Comparison of ENCODE assay signal across 13 cellular contexts in genomic region chr17:60231691-60232090, GRCh38.
DNase-seq lines count a peak whose midpoint lies in the region; ATAC-seq, FAIRE-seq and TF ChIP-seq lines count a peak whose summit lies in the region.
"Had no signal": no experiment of that assay in that cellular context is flagged by ENCODE, and none has a peak within 500 bp of the region (broad histone marks: within the 10 kb centered on the region; RNA-seq: fewer than 3 reads in every experiment).

No MANE protein-coding gene starts in this region.

- H3K9me2 ChIP-seq in GM23338 (ENCODE audit: insufficient read depth), result no peaks in the 10 kb centered on the region

- H3K27me3 Mint-ChIP-seq in GM23338 (ENCODE audit: insufficient read depth, low read depth, poor library complexity) (peaks cover 7% of the 10 kb centered on the region), astrocyte (ENCODE audit: low read depth, unreplicated experiment) (no peaks in the 10 kb centered on the region), mesothelial cell of epicardium (ENCODE audit: low read depth) (no peaks in the 10 kb centered on the region)
- H3K27me3 Mint-ChIP-seq: CD8-positive, alpha-beta memory T cell had no signal

- H3K36me3 Mint-ChIP-seq in GM23338 (ENCODE audit: low read depth) (peaks cover 24% of the 10 kb centered on the region), astrocyte (ENCODE audit: low read depth, unreplicated experiment) (peaks cover 7% of the 10 kb centered on the region), mesothelial cell of epicardium (peaks cover 14% of the 10 kb centered on the region)

- H3K4me3 ChIP-seq in AG09309 (ENCODE audit: control insufficient read depth, low read depth, low read length) (no peak overlapping the region), GM23338 (no peak overlapping the region), astrocyte (ENCODE audit: insufficient read depth, low read depth, low read length) (no peak overlapping the region)
- H3K4me3 ChIP-seq: HAP-1 had no signal

- no peaks in the 10 kb centered on the region for H3F3A ChIP-seq in GM23338 (replicated peaks; ENCODE audit: low read depth)

- H3K9ac ChIP-seq in astrocyte (ENCODE audit: low read length), result no peak overlapping the region

- H3K27ac Mint-ChIP-seq in GM23338 (peak overlapping the region; percentile 92), astrocyte (ENCODE audit: unreplicated experiment) (peak overlapping the region; percentile 80), mesothelial cell of epicardium (no peak overlapping the region)

- peaks cover 10% of the 10 kb centered on the region; the same call in 2 of the 3 replicates for H3K4me1 Mint-ChIP-seq in GM23338
- peaks cover 8% of the 10 kb centered on the region for H3K4me1 Mint-ChIP-seq in astrocyte (ENCODE audit: low read depth, unreplicated experiment)
- no peaks in the 10 kb centered on the region for H3K4me1 Mint-ChIP-seq in mesothelial cell of epicardium
- H3K4me1 Mint-ChIP-seq: CD8-positive, alpha-beta memory T cell had no signal

- FAIRE-seq in astrocyte (lab: Jason Lieb, UNC), result no peak
- FAIRE-seq: GM12892, kidney had no signal

- H4K20me1 ChIP-seq in GM23338 (replicated peaks; ENCODE audit: insufficient read depth), result no peaks in the 10 kb centered on the region; the same call in none of the 2 replicates
- H4K20me1 ChIP-seq in astrocyte (ENCODE audit: insufficient read depth, low read length), result no peaks in the 10 kb centered on the region

- DNase-seq in AG09309 (ENCODE audit: low read depth) (peak; percentile 28), GM23338 (ENCODE audit: low spot score) (no peak), astrocyte (ENCODE audit: low read depth) (peak; percentile 28), mesothelial cell of epicardium (ENCODE audit: low spot score in 2 of 2, unreplicated experiment in 2 of 2) (no peak)
- no peak for DNase-seq in activated CD8-positive, alpha-beta memory T cell treated with anti-CD3 and anti-CD28 coated beads for 24 hours
- DNase-seq: CD8-positive, alpha-beta memory T cell; kidney had no signal

- H3K4me3 Mint-ChIP-seq in GM23338 (no peak overlapping the region), astrocyte (ENCODE audit: unreplicated experiment) (no peak overlapping the region), mesothelial cell of epicardium (no peak overlapping the region)
- H3K4me3 Mint-ChIP-seq: CD8-positive, alpha-beta memory T cell; neural crest cell had no signal

- H3K4me2 ChIP-seq in GM23338, result no peak overlapping the region
- H3K4me2 ChIP-seq in astrocyte (ENCODE audit: low read length), result no peak overlapping the region

- no peaks in the 10 kb centered on the region for H3K9me3 ChIP-seq in astrocyte (ENCODE audit: insufficient read depth, low read depth, low read length)
- H3K9me3 ChIP-seq: HAP-1 had no signal

- no peak for TF ChIP-seq CTCF in AG09309 (IDR thresholded peaks at IDR 0.05; ENCODE audit: control insufficient read depth, insufficient read depth, low read depth, low read length, missing control alignments)
- TF ChIP-seq CTCF in GM23338 (conservative IDR thresholded peaks at IDR 0.05; ENCODE audit: low read depth in 2 of 2), result no peak
- TF ChIP-seq CTCF in astrocyte (IDR thresholded peaks at IDR 0.05; ENCODE audit: insufficient read depth, low read depth, low read length), result no peak
- no peak for TF ChIP-seq CTCF in mesothelial cell of epicardium (IDR thresholded peaks at IDR 0.05; ENCODE audit: unreplicated experiment)

- no peaks in the 10 kb centered on the region for H3K9me3 Mint-ChIP-seq in GM23338
- no peaks in the 10 kb centered on the region for H3K9me3 Mint-ChIP-seq in astrocyte (ENCODE audit: unreplicated experiment)
- no peaks in the 10 kb centered on the region for H3K9me3 Mint-ChIP-seq in mesothelial cell of epicardium
- H3K9me3 Mint-ChIP-seq: CD8-positive, alpha-beta memory T cell; neural crest cell had no signal

- H2AFZ ChIP-seq in GM23338, result no peak overlapping the region
- H2AFZ ChIP-seq in astrocyte (ENCODE audit: low read depth, low read length), result no peak overlapping the region

- no peaks in the 10 kb centered on the region for H3K79me2 ChIP-seq in GM23338 (replicated peaks; ENCODE audit: insufficient read depth)
- no peaks in the 10 kb centered on the region for H3K79me2 ChIP-seq in astrocyte (ENCODE audit: insufficient read depth, low read length)

- H3K36me3 ChIP-seq in GM23338 (ENCODE audit: insufficient read depth) (no peaks in the 10 kb centered on the region; the same call in 1 of the 2 replicates), astrocyte (ENCODE audit: insufficient read depth, low read length) (peaks cover 11% of the 10 kb centered on the region)

- H3K27ac ChIP-seq in GM23338 (ENCODE audit: low read depth) (peak overlapping the region; percentile 53), astrocyte (ENCODE audit: low read depth, low read length) (no peak overlapping the region), layer of hippocampus (ENCODE audit: low read depth, low read length) (peak overlapping the region; percentile 39)

- no peaks in the 10 kb centered on the region for H3K27me3 ChIP-seq in GM23338 (ENCODE audit: insufficient read depth)
- H3K27me3 ChIP-seq in astrocyte (ENCODE audit: insufficient read depth, low read length), result no peaks in the 10 kb centered on the region
- no peaks in the 10 kb centered on the region for H3K27me3 ChIP-seq in layer of hippocampus (ENCODE audit: control insufficient read depth, insufficient read depth, low read length)

- ATAC-seq in GM23338 (no peak), HG03565 (IDR thresholded peaks at IDR 0.05; ENCODE audit: unreplicated experiment) (no peak), GM18873 (IDR thresholded peaks at IDR 0.05; ENCODE audit: low FRiP score, unreplicated experiment) (no peak)

- H3K4me1 ChIP-seq in GM23338 (ENCODE audit: insufficient read depth) (no peaks in the 10 kb centered on the region), astrocyte (ENCODE audit: insufficient read depth, low read length) (no peaks in the 10 kb centered on the region)

TF ChIP-seq in GM23338, 12 proteins besides CTCF, POLR2A, EP300 and RAD21 (continues in another document):
- TF ChIP-seq EZH2 (IDR thresholded peaks at IDR 0.05; ENCODE audit: low read depth, unreplicated experiment), result no peak
- no peak for TF ChIP-seq REST (IDR thresholded peaks at IDR 0.05; ENCODE audit: unreplicated experiment)
- TF ChIP-seq ZNF114 (CRISPR knock-in tag; IDR thresholded peaks at IDR 0.05), result no peak
- no peak for TF ChIP-seq EZH2phosphoT487 (IDR thresholded peaks at IDR 0.05; ENCODE audit: unreplicated experiment)
- TF ChIP-seq ETS1 (IDR thresholded peaks at IDR 0.05), result no peak
- no peak for TF ChIP-seq POLR2AphosphoS5 (IDR thresholded peaks at IDR 0.05; ENCODE audit: low read depth)
- TF ChIP-seq NANOG (IDR thresholded peaks at IDR 0.05; ENCODE audit: borderline replicate concordance), result no peak
- TF ChIP-seq JUNB (IDR thresholded peaks at IDR 0.05; ENCODE audit: unreplicated experiment), result no peak
- TF ChIP-seq CREB1 (CRISPR knock-in tag; IDR thresholded peaks at IDR 0.05; ENCODE audit: low read depth), result no peak
- no peak for TF ChIP-seq ZNF331 (CRISPR knock-in tag; IDR thresholded peaks at IDR 0.05; ENCODE audit: low read depth)

Comparison
In these comparisons a context has a peak if more than half of its experiments do, and no peak if none do; other contexts are left out.
1. DNase-seq: peak in AG09309 (single experiment) and astrocyte (single experiment); none in GM23338 (single experiment), activated CD8-positive, alpha-beta memory T cell treated with anti-CD3 and anti-CD28 coated beads for 24 hours (single experiment) and mesothelial cell of epicardium (0 of 2).